11 cellular contexts compared by ENCODE assay signal in the genomic region with DNA sequence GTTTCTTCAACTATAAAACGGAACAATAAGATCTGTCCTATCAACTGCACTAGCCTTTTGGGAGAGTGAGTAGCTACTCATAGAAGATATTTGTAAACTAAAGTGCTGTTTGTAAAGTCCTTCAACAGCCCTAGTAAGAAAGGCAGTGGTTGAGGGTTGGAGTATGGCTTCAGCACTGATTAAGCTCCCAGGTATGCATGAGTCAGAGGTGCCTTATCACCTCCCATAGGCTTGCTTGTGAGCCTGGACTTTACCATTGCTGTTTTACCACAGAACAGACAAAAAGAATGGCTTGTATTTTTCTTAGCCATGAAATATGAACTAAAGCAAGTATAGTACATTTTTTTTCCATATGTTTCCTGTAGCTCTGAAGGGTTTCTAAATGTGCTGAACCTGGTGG. TPM values are rescaled to one million over a fixed set of nuclear protein-coding genes. Genes with fewer than 3 reads are reported as not detected.
DNase-seq lines count a peak whose midpoint lies in the region; ATAC-seq, FAIRE-seq and TF ChIP-seq lines count a peak whose summit lies in the region.
"Had no signal": no experiment of that assay in that cellular context is flagged by ENCODE, and none has a peak within 500 bp of the region (broad histone marks: within the 10 kb centered on the region; RNA-seq: fewer than 3 reads in every experiment).

No MANE protein-coding gene starts in this region.

- no peak for TF ChIP-seq CTCF in SK-N-SH (IDR thresholded peaks at IDR 0.05)

- H3K27ac ChIP-seq in SK-N-SH (ENCODE audit: low read depth in 2 of 2, low read length in 1 of 2) (peak overlapping the region in 1 of 2 experiments; percentile 36; a peak in 2 of 4 replicates), small intestine (ENCODE audit: low read depth in 1 of 2, low read length in 1 of 2) (no peak overlapping the region)

- H3K27me3 ChIP-seq in SK-N-SH (ENCODE audit: insufficient read depth), result no peaks in the 10 kb centered on the region
- no peaks in the 10 kb centered on the region for H3K27me3 ChIP-seq in small intestine (ENCODE audit: control insufficient read depth in 2 of 2, insufficient read depth in 2 of 2, low read length in 2 of 2)

- H4K20me1 ChIP-seq in SK-N-SH (ENCODE audit: insufficient read depth), result no peaks in the 10 kb centered on the region

- CTCF ChIA-PET in SK-N-SH (lab: Yijun Ruan, JAX), result interaction anchor here (0.9 kb wide), 1 partner anchor 713 kb away, joined by 3 read pairs; no protein-coding TSS in a partner anchor

- H3K79me2 ChIP-seq in SK-N-SH (ENCODE audit: insufficient read depth), result no peaks in the 10 kb centered on the region

- FAIRE-seq in small intestine (lab: Jason Lieb, UNC), result no peak

- no peak for TF ChIP-seq RAD21 in SK-N-SH (IDR thresholded peaks at IDR 0.05; ENCODE audit: low read length)

- H3K4me1 ChIP-seq in SK-N-SH (ENCODE audit: control insufficient read depth in 1 of 2, insufficient read depth in 2 of 2, low read depth in 1 of 2, low read length in 1 of 2) (no peaks in the 10 kb centered on the region; a peak in 1 of 4 replicates), small intestine (ENCODE audit: control insufficient read depth in 2 of 2, insufficient read depth in 1 of 2, low read depth in 1 of 2, low read length in 1 of 2) (peaks cover 0 to 2% of the 10 kb centered on the region in 2 donors)

- no peaks in the 10 kb centered on the region for H3K9me3 ChIP-seq in SK-N-SH
- no peaks in the 10 kb centered on the region for H3K9me3 ChIP-seq in small intestine (ENCODE audit: control insufficient read depth, low read depth)

- peak; percentile 90 for DNase-seq in HCEC 1CT
- DNase-seq in SK-N-SH, result no peak
- peak; percentile 41 for DNase-seq in fibroblast of the conjunctiva (ENCODE audit: low read depth)
- DNase-seq in small intestine, result peak; percentile 7
- no peak for DNase-seq in HuH-7.5 (ENCODE audit: low spot score)
- DNase-seq in NCI-H146 treated with DMSO at 0.1 percent for 48 hours (lab: John Stamatoyannopoulos, UW; ENCODE audit: unreplicated experiment), result no peak
- DNase-seq: aorta; NCI-H2171 treated with DMSO at 0.1 percent for 48 hours; stimulated activated CD4-positive, alpha-beta T cell treated with anti-CD3 and anti-CD28 coated beads, Interleukin-2, amount 100 ng/mL, for 24 hours had no signal

- POLR2A ChIA-PET in SK-N-SH (lab: Yijun Ruan, JAX), result no interaction called here

- H2AFZ ChIP-seq in SK-N-SH (ENCODE audit: low read depth), result no peak overlapping the region

- no peaks in the 10 kb centered on the region for H3K9me2 ChIP-seq in SK-N-SH

- ATAC-seq in HG02938 (IDR thresholded peaks at IDR 0.05; ENCODE audit: unreplicated experiment), result no peak
- ATAC-seq in HG03521 (IDR thresholded peaks at IDR 0.05; ENCODE audit: unreplicated experiment), result no peak

- no peaks in the 10 kb centered on the region for H3F3A ChIP-seq in SK-N-SH (replicated peaks; ENCODE audit: insufficient read depth)

- no peak overlapping the region for H3K4me3 ChIP-seq in SK-N-SH (ENCODE audit: low read depth in 2 of 2, low read length in 1 of 2)
- no peak overlapping the region for H3K4me3 ChIP-seq in small intestine (ENCODE audit: low read depth in 1 of 2, low read length in 2 of 2)

- H3K9ac ChIP-seq in SK-N-SH, result no peak overlapping the region

- WGBS in SK-N-SH (ENCODE audit: low lambda C conversion rate), result 73% methylated on average over 1 of the region's 1 CpG
- WGBS in small intestine, 3 donors, result 94 to 97% (median 94%) methylated on average over 1 of the region's 1 CpG

- peak in 1 of 2 experiments; percentile 38; a peak in 1 of 4 replicates for TF ChIP-seq EP300 in SK-N-SH (IDR thresholded peaks at IDR 0.05; ENCODE audit: borderline replicate concordance in 1 of 2, low read depth in 1 of 2, low read length in 1 of 2)

- H3K36me3 ChIP-seq in SK-N-SH (replicated peaks in 1 of 2; ENCODE audit: control insufficient read depth in 1 of 2, insufficient read depth in 2 of 2, low read length in 1 of 2), result peaks cover 0 to 6% of the 10 kb centered on the region in 2 experiments
- no peaks in the 10 kb centered on the region for H3K36me3 ChIP-seq in small intestine (ENCODE audit: control insufficient read depth in 2 of 2, insufficient read depth in 2 of 2, low read length in 2 of 2)

- H3K4me2 ChIP-seq in SK-N-SH, result no peak overlapping the region

TF ChIP-seq in SK-N-SH, 30 proteins besides CTCF, POLR2A, EP300 and RAD21:
- 0 out of 2 replicates have a peak, but pooled peaks have one; percentile 55 for TF ChIP-seq TEAD4 (IDR thresholded peaks at IDR 0.05; ENCODE audit: borderline replicate concordance, insufficient read depth)
- peak; percentile 96 for TF ChIP-seq JUND (IDR thresholded peaks at IDR 0.05)
- no peak for TF ChIP-seq NFIC (IDR thresholded peaks at IDR 0.05; ENCODE audit: borderline replicate concordance)
- TF ChIP-seq, protein P1, sequence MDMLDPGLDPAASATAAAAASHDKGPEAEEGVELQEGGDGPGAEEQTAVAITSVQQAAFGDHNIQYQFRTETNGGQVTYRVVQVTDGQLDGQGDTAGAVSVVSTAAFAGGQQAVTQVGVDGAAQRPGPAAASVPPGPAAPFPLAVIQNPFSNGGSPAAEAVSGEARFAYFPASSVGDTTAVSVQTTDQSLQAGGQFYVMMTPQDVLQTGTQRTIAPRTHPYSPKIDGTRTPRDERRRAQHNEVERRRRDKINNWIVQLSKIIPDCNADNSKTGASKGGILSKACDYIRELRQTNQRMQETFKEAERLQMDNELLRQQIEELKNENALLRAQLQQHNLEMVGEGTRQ (IDR thresholded peaks at IDR 0.05; ENCODE audit: borderline replicate concordance, low read depth, low read length), result no peak
- TF ChIP-seq FOXM1 (IDR thresholded peaks at IDR 0.05; ENCODE audit: low read depth), result no peak
- TF ChIP-seq, protein P2, sequence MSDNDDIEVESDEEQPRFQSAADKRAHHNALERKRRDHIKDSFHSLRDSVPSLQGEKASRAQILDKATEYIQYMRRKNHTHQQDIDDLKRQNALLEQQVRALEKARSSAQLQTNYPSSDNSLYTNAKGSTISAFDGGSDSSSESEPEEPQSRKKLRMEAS (IDR thresholded peaks at IDR 0.05; ENCODE audit: low read depth), result 0 out of 2 replicates have a peak, but pooled peaks have one; percentile 33
- TF ChIP-seq TCF12 (IDR thresholded peaks at IDR 0.05), result peak; percentile 67
- TF ChIP-seq ELF1 (IDR thresholded peaks at IDR 0.05), result no peak
- TF ChIP-seq YY1 (IDR thresholded peaks at IDR 0.05; ENCODE audit: low read depth), result no peak
- TF ChIP-seq FOSL2 (IDR thresholded peaks at IDR 0.05; ENCODE audit: borderline replicate concordance, low read depth), result peak; percentile 97
- no peak for TF ChIP-seq POLR2AphosphoS5 (IDR thresholded peaks at IDR 0.05; ENCODE audit: low read depth, low read length)

RNA-seq across cellular contexts. Expression of a gene that starts 44.1 kb away (rescaled TPM):
- polyA plus RNA-seq in SK-N-SH (2012; rRNA removed) (15.8 and 16.0 TPM in 2 replicates), small intestine (1 to 10 TPM in 2 of 3 donors, under 1 TPM in 1; 0.24 to 3.1 (median 2.4) TPM)
- 11.5 and 11.8 TPM in 2 replicates for polyA plus RNA-seq in SK-N-SH (2012; cell fraction: cytosol; rRNA removed)
- 57.7 and 58.1 TPM in 2 replicates for polyA plus RNA-seq in SK-N-SH (2012; cell fraction: nucleus; rRNA removed)
- polyA plus RNA-seq: aorta had no signal

Comparison
In these comparisons a context has a peak if more than half of its experiments do, and no peak if none do; other contexts are left out.
1. DNase-seq: peak in HCEC 1CT (single experiment), fibroblast of the conjunctiva (single experiment) and small intestine (single experiment); none in SK-N-SH (single experiment), HuH-7.5 (single experiment) and NCI-H146 treated with DMSO at 0.1 percent for 48 hours (single experiment).